In genomic region chr5:542693-543311, GRCh38 we compare ENCODE assay signal across 13 cellular contexts. TPM values are rescaled to one million over a fixed set of nuclear protein-coding genes. Genes with fewer than 3 reads are reported as not detected.
DNase-seq lines count a peak whose midpoint lies in the region; ATAC-seq and TF ChIP-seq lines count a peak whose summit lies in the region.
"Had no signal": no experiment of that assay in that cellular context is flagged by ENCODE, and none has a peak within 500 bp of the region (broad histone marks: within the 10 kb centered on the region; RNA-seq: fewer than 3 reads in every experiment).

No MANE protein-coding gene starts in this region.

- no peak for TF ChIP-seq CTCF in Loucy (conservative IDR thresholded peaks at IDR 0.05; ENCODE audit: low read length)

- peak overlapping the region; percentile 80 for H3K23ac ChIP-seq in neuronal stem cell (ENCODE audit: low read depth, low read length, poor library complexity)

- H2BK5ac ChIP-seq in neuronal stem cell (ENCODE audit: low read length) = peak overlapping the region; percentile 75

- DNase-seq in CD4-positive, CD25-positive, alpha-beta regulatory T cell = no peak
- peak; percentile 64 for DNase-seq in cardiac septum (ENCODE audit: low spot score)
- no peak for DNase-seq in neuronal stem cell (ENCODE audit: low spot score)
- DNase-seq in NCI-H69 (lab: John Stamatoyannopoulos, UW) = no peak
- no peak for DNase-seq in NCI-H2171 (lab: John Stamatoyannopoulos, UW)
- DNase-seq: activated CD4-positive, alpha-beta memory T cell treated with anti-CD3 and anti-CD28 coated beads, Interleukin-2, amount 10 ng/mL, durations not matched to agents 7 days and 5 days; activated effector memory CD4-positive, alpha-beta T cell treated with Interleukin-2 at 50 U/mL for 16 hours; brain microvascular endothelial cell; H9; NCI-H146; T-helper 9 cell had no signal

- peaks cover 15% of the 10 kb centered on the region for H3K4me1 ChIP-seq in CD4-positive, CD25-positive, alpha-beta regulatory T cell (ENCODE audit: control insufficient read depth, insufficient read depth, low read length, poor library complexity, severe bottlenecking)
- H3K4me1 ChIP-seq in Loucy (ENCODE audit: insufficient read depth, low read length, poor library complexity, severe bottlenecking) (peaks cover 22% of the 10 kb centered on the region), neuronal stem cell (ENCODE audit: control insufficient read depth in 2 of 2, insufficient read depth in 1 of 2, low read depth in 1 of 2, low read length in 2 of 2) (peaks cover 7% of the 10 kb centered on the region in 2 donors)

- H3K9ac ChIP-seq in Loucy (ENCODE audit: low read depth, low read length, poor library complexity, severe bottlenecking) (peak overlapping the region; percentile 77), neuronal stem cell (ENCODE audit: low read depth, low read length, poor library complexity) (no peak overlapping the region)

- H3K36me3 ChIP-seq in CD4-positive, CD25-positive, alpha-beta regulatory T cell (ENCODE audit: control insufficient read depth, insufficient read depth, low read length) = no peaks in the 10 kb centered on the region
- H3K36me3 ChIP-seq in Loucy (ENCODE audit: insufficient read depth, low read length) (no peaks in the 10 kb centered on the region), neuronal stem cell (replicated peaks in 1 of 2; ENCODE audit: control insufficient read depth in 2 of 2, insufficient read depth in 2 of 2, low read length in 2 of 2) (no peaks in the 10 kb centered on the region)
- H3K36me3 ChIP-seq: brain microvascular endothelial cell had no signal

- no peaks in the 10 kb centered on the region for H3K27me3 Mint-ChIP-seq in CD4-positive, CD25-positive, alpha-beta regulatory T cell

- H3K4me2 ChIP-seq in Loucy (ENCODE audit: low read depth, low read length, poor library complexity, severe bottlenecking) (peak overlapping the region; percentile 89), neuronal stem cell (ENCODE audit: insufficient read depth, low read length, poor library complexity, severe bottlenecking) (no peak overlapping the region)

- H3K27ac ChIP-seq in CD4-positive, CD25-positive, alpha-beta regulatory T cell (ENCODE audit: insufficient read depth, low read length, poor library complexity, severe bottlenecking) = no peak overlapping the region
- H3K27ac ChIP-seq in neuronal stem cell (replicated peaks; ENCODE audit: low read length) = no peak overlapping the region
- H3K27ac ChIP-seq: brain microvascular endothelial cell had no signal

- H3K79me2 ChIP-seq in Loucy (ENCODE audit: insufficient read depth, low read length) = no peaks in the 10 kb centered on the region

- H2AK5ac ChIP-seq in neuronal stem cell (ENCODE audit: low read depth, low read length) = peak overlapping the region; percentile 98

- H2AFZ ChIP-seq in Loucy (ENCODE audit: low read length) (no peak overlapping the region), neuronal stem cell (ENCODE audit: low read length) (no peak overlapping the region)

- H4K8ac ChIP-seq in neuronal stem cell (ENCODE audit: low read depth, low read length) = no peak overlapping the region

- H2BK12ac ChIP-seq in neuronal stem cell (ENCODE audit: low read length) = no peak overlapping the region

- H4K91ac ChIP-seq in neuronal stem cell (ENCODE audit: low read depth, low read length, poor library complexity) = no peak overlapping the region

- H4K20me1 ChIP-seq in Loucy (ENCODE audit: insufficient read depth, low read length, poor library complexity, severe bottlenecking) = no peaks in the 10 kb centered on the region

- peak overlapping the region; percentile 84 for H3K4ac ChIP-seq in neuronal stem cell (ENCODE audit: low read length)

- peaks cover 3% of the 10 kb centered on the region for H3K79me1 ChIP-seq in neuronal stem cell (ENCODE audit: low read depth, low read length)

- H3K27ac Mint-ChIP-seq in CD4-positive, CD25-positive, alpha-beta regulatory T cell = peak overlapping the region in 2 of 3 donors; percentile 84 to 85
- H3K27ac Mint-ChIP-seq: H9 had no signal

- no CpG with 5 or more reads among the region's 26 CpGs for WGBS in neuronal stem cell (ENCODE audit: extremely low coverage in 2 of 2, insufficient read length in 2 of 2, insufficient replicate concordance in 1 of 2), 2 donors

- H2BK15ac ChIP-seq in neuronal stem cell (ENCODE audit: low read length) = peak overlapping the region; percentile 67

- H3K36me3 Mint-ChIP-seq in CD4-positive, CD25-positive, alpha-beta regulatory T cell = no peaks in the 10 kb centered on the region

- no peaks in the 10 kb centered on the region for H3K9me2 ChIP-seq in Loucy (replicated peaks; ENCODE audit: low read depth, low read length)

- no peak overlapping the region for H3K4me3 ChIP-seq in CD4-positive, CD25-positive, alpha-beta regulatory T cell (ENCODE audit: low read depth, low read length)
- H3K4me3 ChIP-seq in Loucy (ENCODE audit: low read length, poor library complexity, severe bottlenecking) (no peak overlapping the region), neuronal stem cell (ENCODE audit: low read length in 2 of 2) (no peak overlapping the region)

- H2BK120ac ChIP-seq in neuronal stem cell (ENCODE audit: low read depth, low read length) = no peak overlapping the region

- H3K4me1 Mint-ChIP-seq in CD4-positive, CD25-positive, alpha-beta regulatory T cell = peaks cover 0 to 18% (median 6%) of the 10 kb centered on the region in 4 donors

- H3K18ac ChIP-seq in neuronal stem cell (ENCODE audit: low read length) = peak overlapping the region; percentile 80

- no peaks in the 10 kb centered on the region for H3K9me3 ChIP-seq in CD4-positive, CD25-positive, alpha-beta regulatory T cell (ENCODE audit: control insufficient read depth in 2 of 2, low read length in 2 of 2)
- H3K9me3 ChIP-seq in Loucy (ENCODE audit: insufficient read depth, low read depth, low read length) (no peaks in the 10 kb centered on the region), neuronal stem cell (replicated peaks in 1 of 2; ENCODE audit: control insufficient read depth in 2 of 2, insufficient read depth in 1 of 2, low read depth in 1 of 2, low read length in 2 of 2) (peaks cover 0 to 2% of the 10 kb centered on the region in 2 donors)

- H3K9me3 Mint-ChIP-seq in CD4-positive, CD25-positive, alpha-beta regulatory T cell = no peaks in the 10 kb centered on the region
- H3K9me3 Mint-ChIP-seq: activated CD4-positive, alpha-beta memory T cell treated with anti-CD3 and anti-CD28 coated beads, Interleukin-2, amount 10 ng/mL, durations not matched to agents 7 days and 5 days; H9 had no signal

- H3F3A ChIP-seq in Loucy (ENCODE audit: low read depth) = no peaks in the 10 kb centered on the region

- H3K14ac ChIP-seq in neuronal stem cell (ENCODE audit: low read length) = peak overlapping the region; percentile 71

- no peak for ATAC-seq in CD4-positive, CD25-positive, alpha-beta regulatory T cell (ENCODE audit: low read depth in 2 of 2)
- ATAC-seq in GM21825 (IDR thresholded peaks at IDR 0.05; ENCODE audit: unreplicated experiment) = no peak

- H3K27me3 ChIP-seq in CD4-positive, CD25-positive, alpha-beta regulatory T cell (ENCODE audit: control insufficient read depth, insufficient read depth, low read length) = no peaks in the 10 kb centered on the region
- H3K27me3 ChIP-seq in Loucy (ENCODE audit: insufficient read depth, low read length, poor library complexity, severe bottlenecking) = no peaks in the 10 kb centered on the region
- peaks cover 0 to 55% (median 0%) of the 10 kb centered on the region in 3 experiments for H3K27me3 ChIP-seq in neuronal stem cell (ENCODE audit: control insufficient read depth in 3 of 3, insufficient read depth in 3 of 3, low read depth in 1 of 3, low read length in 3 of 3)

- H3K4me3 Mint-ChIP-seq in CD4-positive, CD25-positive, alpha-beta regulatory T cell = peak overlapping the region; percentile 7 to 69 (median 28)
- H3K4me3 Mint-ChIP-seq: H9 had no signal

- intact Hi-C loops in cardiac septum (cut with DNase I) = no loop called here

RNA-seq across cellular contexts. Expression of gene SLC9A3, which starts 18.6 kb away (rescaled TPM):
- 2.0 TPM for total RNA-seq in CD4-positive, CD25-positive, alpha-beta regulatory T cell
- polyA plus RNA-seq in CD4-positive, CD25-positive, alpha-beta regulatory T cell = 1 to 10 TPM; 2.6 to 3.1 (median 2.9) TPM
- 1.0 TPM for total RNA-seq in cardiac septum
- 3.3 TPM for polyA plus RNA-seq in neuronal stem cell (2013, experiment 1 of 2)
- 3.2 TPM for polyA plus RNA-seq in neuronal stem cell (2013, experiment 2 of 2)
